Comparison of ENCODE assay signal across 8 cellular contexts in the genomic region with DNA sequence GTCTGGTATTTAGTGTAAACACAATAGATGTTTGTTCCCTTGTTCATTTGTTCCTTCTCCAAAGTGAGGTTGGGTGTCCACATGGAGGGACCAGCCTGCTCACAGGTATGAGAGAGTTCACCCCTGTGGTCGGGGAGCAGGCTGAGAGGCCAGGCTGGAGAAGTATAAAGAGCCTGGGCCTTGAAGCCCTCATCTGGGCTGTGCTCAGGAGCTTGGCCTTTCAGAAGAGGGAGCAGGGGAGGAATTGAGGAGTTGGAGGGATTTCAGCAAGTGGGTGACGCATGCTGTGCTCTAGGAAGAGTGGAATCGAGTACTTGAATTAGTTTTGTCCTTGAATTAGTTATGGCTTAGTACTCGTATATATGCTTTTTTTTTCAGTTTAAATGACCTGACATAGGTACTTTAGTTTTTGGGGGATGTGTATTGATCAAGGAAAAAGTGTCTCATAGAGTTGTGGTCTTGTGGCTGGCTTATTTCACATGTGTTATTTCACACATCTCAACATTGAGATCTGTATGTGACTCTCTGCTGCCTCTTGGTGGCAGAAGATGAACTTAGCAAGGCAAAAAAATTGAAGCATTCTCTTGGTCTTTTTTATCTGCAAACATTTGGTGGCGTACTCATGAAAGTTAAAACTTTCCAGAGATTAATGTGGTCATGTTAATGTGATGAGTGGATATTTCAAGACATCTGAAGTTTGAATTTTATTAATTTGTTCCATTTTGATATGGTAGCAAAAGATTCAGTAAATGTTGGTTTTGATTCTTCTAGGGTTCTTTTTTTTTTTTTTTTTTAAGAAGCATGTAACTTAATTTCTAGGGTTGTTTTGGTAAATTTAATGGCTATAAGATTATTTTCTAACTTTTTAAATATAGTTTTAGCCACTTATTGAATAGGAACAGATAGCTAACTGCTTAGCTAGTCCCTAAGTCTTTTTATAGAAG. TPM values are rescaled to one million over a fixed set of nuclear protein-coding genes. Genes with fewer than 3 reads are reported as not detected.
A peak's percentile ranks its signal among the peaks of the same experiment; 100 is the strongest.
DNase-seq lines count a peak whose midpoint lies in the region; TF ChIP-seq lines count a peak whose summit lies in the region.

No MANE protein-coding gene starts in this region.

- H3K36me3 ChIP-seq in GM23248 (ENCODE audit: low read depth), result no peaks in the 10 kb centered on the region
- H3K36me3 ChIP-seq in SK-N-MC (ENCODE audit: insufficient read depth, low read length), result peaks cover 46% of the 10 kb centered on the region
- H3K36me3 ChIP-seq in brain microvascular endothelial cell (replicated peaks), result no peaks in the 10 kb centered on the region

- H2AFZ ChIP-seq in GM23248, result no peak overlapping the region

- no peaks in the 10 kb centered on the region for H3K9me3 ChIP-seq in GM23248 (ENCODE audit: low read depth)
- H3K9me3 ChIP-seq in SK-N-MC (ENCODE audit: low read depth, low read length), result no peaks in the 10 kb centered on the region

- H3K4me1 ChIP-seq in GM23248 (ENCODE audit: insufficient read depth), result no peaks in the 10 kb centered on the region

- peak; percentile 60 for DNase-seq in activated CD8-positive, alpha-beta memory T cell treated with anti-CD3 and anti-CD28 coated beads for 24 hours
- no peak for DNase-seq in activated CD8-positive, alpha-beta memory T cell treated with anti-CD3 and anti-CD28 coated beads, Interleukin-2, amount 50 U/mL, for 48 hours
- DNase-seq in GM23248 (peak; percentile 63), KBM-7 (peak; percentile 72), SK-N-MC (ENCODE audit: low read depth, low spot score) (peak; percentile 57), brain microvascular endothelial cell (peak; percentile 22), iPS-NIHi7 (ENCODE audit: extremely low spot score) (peak; percentile 65)
- peak; percentile 24 to 44 for DNase-seq in stimulated activated CD4-positive, alpha-beta T cell treated with anti-CD3 and anti-CD28 coated beads, Interleukin-2, amount 100 ng/mL, for 24 hours

- no peaks in the 10 kb centered on the region for H4K20me1 ChIP-seq in GM23248 (ENCODE audit: insufficient read depth)

- WGBS in GM23248 (ENCODE audit: low coverage in 1 of 2, low lambda C conversion rate in 2 of 2, missing lambda C conversion rate in 2 of 2), 2 experiments, result 58 to 61% methylated on average over 5 of the region's 5 CpGs

- H3K27me3 ChIP-seq in GM23248 (replicated peaks; ENCODE audit: insufficient read depth) (no peaks in the 10 kb centered on the region; the same call in 1 of the 2 replicates), brain microvascular endothelial cell (replicated peaks) (no peaks in the 10 kb centered on the region)

- no peak overlapping the region for H3K27ac ChIP-seq in GM23248
- peak overlapping the region; percentile 83 for H3K27ac ChIP-seq in SK-N-MC
- H3K27ac ChIP-seq in brain microvascular endothelial cell, result no peak overlapping the region

- no peaks in the 10 kb centered on the region for H3K9me2 ChIP-seq in GM23248 (ENCODE audit: insufficient read depth)

- H3F3A ChIP-seq in GM23248 (ENCODE audit: insufficient read depth), result no peaks in the 10 kb centered on the region

- H3K9ac ChIP-seq in GM23248, result no peak overlapping the region
- peak overlapping the region; percentile 22 for H3K9ac ChIP-seq in SK-N-MC (ENCODE audit: insufficient read length)

- TF ChIP-seq CTCF in brain microvascular endothelial cell (IDR thresholded peaks at IDR 0.05; ENCODE audit: low read depth, low read length, missing control alignments), result peak; percentile 76

- in situ Hi-C loops in GM23248 (cut with MboI) (no loop called here), KBM-7 (cut with MboI; ENCODE audit: low pct_unique_long_range_greater_than_20kb, low sequenced_read_pairs) (no loop called here), brain microvascular endothelial cell (cut with HindIII; ENCODE audit: low pct_ligation_motif_present, low sequenced_read_pairs) (no loop called here)

- H3K4me3 ChIP-seq in GM23248 (no peak overlapping the region), SK-N-MC (peak overlapping the region; percentile 49), brain microvascular endothelial cell (ENCODE audit: low read depth, low read length) (no peak overlapping the region)

- H3K4me2 ChIP-seq in GM23248 (ENCODE audit: unreplicated experiment), result no peak overlapping the region

- no peaks in the 10 kb centered on the region for H3K79me2 ChIP-seq in GM23248 (ENCODE audit: insufficient read depth)

RNA-seq across cellular contexts. Expression of gene SLAIN1, which starts 54.3 kb away (rescaled TPM):
- total RNA-seq in GM23248 (2014; rRNA removed; shearing (Covaris generic)), result not detected in 2 replicates
- polyA plus RNA-seq in GM23248 (2016; fragmentation: Nextera tagmentation; extraction: Ambion mirVana), result not detected in 2 replicates
